Comparison of ENCODE assay signal across 31 cellular contexts in genomic region chr13:39916330-39916729, GRCh38.
"Had no signal": no experiment of that assay in that cellular context is flagged by ENCODE, and none has a peak within 500 bp of the region (broad histone marks: within the 10 kb centered on the region; RNA-seq: fewer than 3 reads in every experiment).

No MANE protein-coding gene starts in this region.

- H3K36me3 ChIP-seq: heart right ventricle, left lung, lower lobe of right lung, neural progenitor cell, right lobe of liver, vagina had no signal

- H3K4me1 ChIP-seq: neural progenitor cell, right lobe of liver had no signal

- H3K36me3 Mint-ChIP-seq: activated naive CD8-positive, alpha-beta T cell treated with anti-CD3 and anti-CD28 coated beads for 36 hours; natural killer cell; neural progenitor cell; stimulated activated memory B cell treated with anti-CD40 and anti-IgM and Interleukin-4, amounts not matched to agents 10 μg/mL and 1 μg/mL and 100 μg/mL, for 72 hours; type B pancreatic cell had no signal

- H3K27ac ChIP-seq: heart right ventricle, left lung, lower lobe of right lung, neural progenitor cell, right lobe of liver, vagina had no signal

- H3K27ac Mint-ChIP-seq: activated naive CD4-positive, alpha-beta T cell treated with anti-CD3 and anti-CD28 coated beads for 36 hours; activated naive CD8-positive, alpha-beta T cell treated with anti-CD3 and anti-CD28 coated beads for 36 hours; activated T-helper 1 cell treated with anti-CD3 and anti-CD28 coated beads, Interleukin-12 subunit alpha, Interleukin-12 subunit beta, Interleukin-2, Interleukin-4 antibody, amounts not matched to agents 30 ng/mL and 10 ng/mL and 1 ng/mL, durations not matched to agents 14 hours and 24 hours and 36 hours; natural killer cell; neural progenitor cell; stimulated activated memory B cell treated with anti-CD40 and anti-IgM and Interleukin-4, amounts not matched to agents 10 μg/mL and 1 μg/mL and 100 μg/mL, for 72 hours; T-helper 2 cell treated with Interferon-gamma antibody and Interleukin-4, amounts not matched to agents 5 μg/mL and 100 μg/mL, for 36 hours; type B pancreatic cell had no signal

- H3K4me2 ChIP-seq: neural progenitor cell had no signal

- ATAC-seq: heart right ventricle; left lung; lower lobe of right lung; natural killer cell; right lobe of liver; stimulated activated memory B cell treated with anti-CD40 and anti-IgM and Interleukin-4, amounts not matched to agents 10 μg/mL and 1 μg/mL and 100 μg/mL, for 72 hours; stimulated activated naive CD8-positive, alpha-beta T cell treated with anti-CD3 and anti-CD28 coated beads, Interleukin-15, amount 100 ng/mL, for 72 hours had no signal

- H2AFZ ChIP-seq: neural progenitor cell had no signal

- H3K4me3 Mint-ChIP-seq: activated naive CD4-positive, alpha-beta T cell treated with anti-CD3 and anti-CD28 coated beads for 36 hours; activated naive CD8-positive, alpha-beta T cell treated with anti-CD3 and anti-CD28 coated beads for 36 hours; activated T-helper 1 cell treated with anti-CD3 and anti-CD28 coated beads, Interleukin-12 subunit alpha, Interleukin-12 subunit beta, Interleukin-2, Interleukin-4 antibody, amounts not matched to agents 30 ng/mL and 10 ng/mL and 1 ng/mL, durations not matched to agents 14 hours and 24 hours and 36 hours; central memory CD8-positive, alpha-beta T cell; natural killer cell; neural progenitor cell; stimulated activated memory B cell treated with anti-CD40 and anti-IgM and Interleukin-4, amounts not matched to agents 10 μg/mL and 1 μg/mL and 100 μg/mL, for 72 hours; stimulated activated naive CD8-positive, alpha-beta T cell treated with anti-CD3 and anti-CD28 coated beads, Interleukin-15, amount 100 ng/mL, for 72 hours; T-helper 2 cell treated with Interferon-gamma antibody and Interleukin-4, amounts not matched to agents 5 μg/mL and 100 μg/mL, for 36 hours; type B pancreatic cell had no signal

- DNase-seq: activated CD4-positive, alpha-beta T cell treated with anti-CD3 and anti-CD28 coated beads for 4 hours; activated CD4-positive, alpha-beta T cell treated with anti-CD3 and anti-CD28 coated beads, Interleukin-2, amount 50 U/mL, for 4 hours; activated effector memory CD4-positive, alpha-beta T cell treated with anti-CD3 and anti-CD28 coated beads, Interleukin-2, amount 50 U/mL, for 16 hours; activated naive CD4-positive, alpha-beta T cell treated with anti-CD3 and anti-CD28 coated beads for 36 hours; activated naive CD8-positive, alpha-beta T cell treated with anti-CD3 and anti-CD28 coated beads for 36 hours; amniotic stem cell; dermis blood vessel endothelial cell; effector CD4-positive, alpha-beta T cell; erythroblast; foreskin melanocyte; heart right ventricle; kidney glomerular epithelial cell; left lung; lower lobe of right lung; mesendoderm; natural killer cell; occipital lobe; right lobe of liver; stimulated activated CD4-positive, alpha-beta T cell treated with anti-CD3 and anti-CD28 coated beads, Interleukin-12 subunit alpha, Interleukin-12 subunit beta, amount 100 ng/mL, for 4 hours; stimulated activated CD4-positive, alpha-beta T cell treated with anti-CD3 and anti-CD28 coated beads, Interleukin-4, amount 100 ng/mL, for 24 hours; stimulated activated naive CD8-positive, alpha-beta T cell treated with anti-CD3 and anti-CD28 coated beads, Interleukin-15, amount 100 ng/mL, for 72 hours; substantia nigra; T-helper 1 cell had no signal

- H3K9me3 Mint-ChIP-seq: activated naive CD4-positive, alpha-beta T cell treated with anti-CD3 and anti-CD28 coated beads for 36 hours; activated naive CD8-positive, alpha-beta T cell treated with anti-CD3 and anti-CD28 coated beads for 36 hours; central memory CD8-positive, alpha-beta T cell; natural killer cell; stimulated activated memory B cell treated with anti-CD40 and anti-IgM and Interleukin-4, amounts not matched to agents 10 μg/mL and 1 μg/mL and 100 μg/mL, for 72 hours; stimulated activated naive CD8-positive, alpha-beta T cell treated with anti-CD3 and anti-CD28 coated beads, Interleukin-15, amount 100 ng/mL, for 72 hours had no signal

- H3K9ac ChIP-seq: neural progenitor cell had no signal

- H3K4me1 Mint-ChIP-seq: activated naive CD8-positive, alpha-beta T cell treated with anti-CD3 and anti-CD28 coated beads for 36 hours; central memory CD8-positive, alpha-beta T cell; natural killer cell; neural progenitor cell; stimulated activated memory B cell treated with anti-CD40 and anti-IgM and Interleukin-4, amounts not matched to agents 10 μg/mL and 1 μg/mL and 100 μg/mL, for 72 hours had no signal

- H3K27me3 ChIP-seq: heart right ventricle, left lung, neural progenitor cell, right lobe of liver, vagina had no signal

- H3K27me3 Mint-ChIP-seq: activated naive CD8-positive, alpha-beta T cell treated with anti-CD3 and anti-CD28 coated beads for 36 hours; type B pancreatic cell had no signal

- H3K4me3 ChIP-seq: heart right ventricle, left lung, lower lobe of right lung, neural progenitor cell, right lobe of liver, skin epidermis, vagina had no signal

- H3K9me3 ChIP-seq: left lung, right lobe of liver, vagina had no signal
